1 cellular context compared by ENCODE assay signal in genomic region chr2:42794271-42795046, GRCh38.
TF ChIP-seq lines count a peak whose summit lies in the region.

No MANE protein-coding gene starts in this region.

TF ChIP-seq in HCT116, 20 proteins besides CTCF, POLR2A, EP300 and RAD21 (continued from another document):
- TF ChIP-seq ATF3 (IDR thresholded peaks at IDR 0.05) (no peak), CEBPB (IDR thresholded peaks at IDR 0.05; ENCODE audit: low read depth) (no peak), POLR2AphosphoS5 (IDR thresholded peaks at IDR 0.05; ENCODE audit: low read depth, low read length) (no peak), ELF1 (IDR thresholded peaks at IDR 0.05; ENCODE audit: borderline replicate concordance, low read depth) (no peak), TCF7L2 (IDR thresholded peaks at IDR 0.05; ENCODE audit: borderline replicate concordance, extremely low read depth, insufficient read depth, insufficient read length) (no peak), JUND (IDR thresholded peaks at IDR 0.05) (no peak), MAX (IDR thresholded peaks at IDR 0.05) (no peak), FOSL1 (IDR thresholded peaks at IDR 0.05; ENCODE audit: low read depth) (no peak), SP1 (IDR thresholded peaks at IDR 0.05; ENCODE audit: low read depth) (no peak), EZH2 (IDR thresholded peaks at IDR 0.05) (no peak)
